In genomic region chr12:26010293-26010821, GRCh38 we compare ENCODE assay signal across 10 cellular contexts. TPM values are rescaled to one million over a fixed set of nuclear protein-coding genes. Genes with fewer than 3 reads are reported as not detected.
DNase-seq lines count a peak whose midpoint lies in the region; ATAC-seq and TF ChIP-seq lines count a peak whose summit lies in the region.
"Had no signal": no experiment of that assay in that cellular context is flagged by ENCODE, and none has a peak within 500 bp of the region (broad histone marks: within the 10 kb centered on the region; RNA-seq: fewer than 3 reads in every experiment).

No MANE protein-coding gene starts in this region.

- TF ChIP-seq CTCF in endodermal cell (conservative IDR thresholded peaks at IDR 0.05) (no peak), neural crest cell (conservative IDR thresholded peaks at IDR 0.05) (no peak)

- H3K27ac ChIP-seq in ACC112 (ENCODE audit: low read depth, low read length) (peak overlapping the region; percentile 82), endodermal cell (ENCODE audit: low read depth, low read length) (no peak overlapping the region)
- H3K27ac ChIP-seq: PC-9 had no signal

- 80 to 100% methylated on average over 2 to 5 of the region's 6 CpGs for WGBS in endodermal cell (ENCODE audit: insufficient coverage in 1 of 2, insufficient read length in 1 of 2), 2 experiments

- H3K27me3 Mint-ChIP-seq in endodermal cell (ENCODE audit: insufficient read depth), result no peaks in the 10 kb centered on the region
- H3K27me3 Mint-ChIP-seq in neural crest cell (ENCODE audit: low read depth), result no peaks in the 10 kb centered on the region

- peaks cover 11% of the 10 kb centered on the region for H3K36me3 Mint-ChIP-seq in endodermal cell (ENCODE audit: low read depth)
- H3K36me3 Mint-ChIP-seq in neural crest cell (ENCODE audit: low read depth), result peaks cover 5% of the 10 kb centered on the region

- peak overlapping the region; percentile 28 for H3K27ac Mint-ChIP-seq in endodermal cell
- H3K27ac Mint-ChIP-seq in neural crest cell (ENCODE audit: unreplicated experiment), result peak overlapping the region; percentile 17

- H3K4me1 ChIP-seq in ACC112 (ENCODE audit: control insufficient read depth, insufficient read depth, low read length, unreplicated experiment), result peaks cover 36% of the 10 kb centered on the region
- peaks cover 7% of the 10 kb centered on the region for H3K4me1 ChIP-seq in endodermal cell (ENCODE audit: control insufficient read depth, insufficient read depth, low read length)

- H3K36me3 ChIP-seq in ACC112 (ENCODE audit: insufficient read depth, low read length) (no peaks in the 10 kb centered on the region), endodermal cell (ENCODE audit: control insufficient read depth, insufficient read depth, low read length) (peaks cover 26% of the 10 kb centered on the region)

- H3K9me3 ChIP-seq in endodermal cell (ENCODE audit: control insufficient read depth, low read length), result no peaks in the 10 kb centered on the region

- H3K4me1 Mint-ChIP-seq in endodermal cell, result peaks cover 32% of the 10 kb centered on the region
- peaks cover 28% of the 10 kb centered on the region for H3K4me1 Mint-ChIP-seq in neural crest cell

- peaks cover 61% of the 10 kb centered on the region for H3K79me2 ChIP-seq in ACC112 (ENCODE audit: control insufficient read depth, insufficient read depth, low read length, unreplicated experiment)

- H3K9me3 Mint-ChIP-seq in endodermal cell (no peaks in the 10 kb centered on the region), neural crest cell (no peaks in the 10 kb centered on the region)

- H3K9ac ChIP-seq in endodermal cell (ENCODE audit: extremely low read depth, low read length, poor library complexity, severe bottlenecking), result no peak overlapping the region

- peak overlapping the region; percentile 40 for H3K4me3 ChIP-seq in ACC112 (ENCODE audit: low read depth, low read length)
- H3K4me3 ChIP-seq in endodermal cell (ENCODE audit: low read length), result no peak overlapping the region
- H3K4me3 ChIP-seq: PC-9 had no signal

- H3K27me3 ChIP-seq in ACC112 (ENCODE audit: insufficient read depth, low read length), result no peaks in the 10 kb centered on the region
- H3K27me3 ChIP-seq in endodermal cell (ENCODE audit: control insufficient read depth, insufficient read depth, low read length, poor library complexity, severe bottlenecking), result no peaks in the 10 kb centered on the region

- no peak overlapping the region for H2AFZ ChIP-seq in ACC112 (ENCODE audit: low read length, unreplicated experiment)
- H2AFZ ChIP-seq: PC-9 had no signal

- DNase-seq in NCI-H69 (lab: John Stamatoyannopoulos, UW), result peak; percentile 5
- no peak for DNase-seq in endodermal cell
- no peak for DNase-seq in neural crest cell (ENCODE audit: low read depth, low spot score)
- DNase-seq in activated naive CD4-positive, alpha-beta T cell treated with Interleukin-2 at 50 U/mL for 16 hours, result no peak
- no peak for DNase-seq in epidermal melanocyte (ENCODE audit: insufficient read length, low spot score)
- no peak for DNase-seq in NCI-H2171 (lab: John Stamatoyannopoulos, UW)
- DNase-seq: central memory CD4-positive, alpha-beta T cell had no signal

- no peak for ATAC-seq in HG03135 (IDR thresholded peaks at IDR 0.05; ENCODE audit: unreplicated experiment)

- H3K4me3 Mint-ChIP-seq in endodermal cell (no peak overlapping the region), neural crest cell (no peak overlapping the region)

RNA-seq across cellular contexts. Expression of gene RASSF8, which starts 51.9 kb away (rescaled TPM):
- total RNA-seq in endodermal cell (100 to 1,000 TPM in 1 of 2 donors, 10 to 100 TPM in 1; 87.0 to 183 TPM), neural crest cell (47.0 and 50.5 TPM in 2 replicates)
- polyA plus RNA-seq in endodermal cell (2013, experiment 1 of 2), result 29.0 TPM
- 30.8 TPM for polyA plus RNA-seq in endodermal cell (2013, experiment 2 of 2)
